8 cellular contexts compared by ENCODE assay signal in genomic region chr1:244970661-244971523, GRCh38.
DNase-seq lines count a peak whose midpoint lies in the region; ATAC-seq, FAIRE-seq and TF ChIP-seq lines count a peak whose summit lies in the region.

No MANE protein-coding gene starts in this region.

- H3K9ac ChIP-seq in ES-I3 (ENCODE audit: low read depth, low read length), result peak overlapping the region; percentile 97

- no peaks in the 10 kb centered on the region for H3K36me3 Mint-ChIP-seq in activated T-helper 2 cell treated with anti-CD3 and anti-CD28 coated beads, Interferon-gamma antibody, Interleukin-2, Interleukin-4, amounts not matched to agents 10 μg/mL and 5 μg/mL and 100 μg/mL, durations not matched to agents 14 hours and 24 hours and 36 hours (ENCODE audit: low read depth)
- H3K36me3 Mint-ChIP-seq in nephron (ENCODE audit: low read depth), result no peaks in the 10 kb centered on the region

- DNase-seq in H54 (ENCODE audit: insufficient read length, low spot score) (peak; percentile 62), LNCaP clone FGC (ENCODE audit: low read depth) (peak; percentile 82), RPMI8226 (peak; percentile 99), fibroblast of pulmonary artery (ENCODE audit: low read depth) (peak; percentile 96)
- peak; percentile 88 for DNase-seq in activated T-helper 2 cell treated with anti-CD3 and anti-CD28 coated beads, Interferon-gamma antibody, Interleukin-2, Interleukin-4, amounts not matched to agents 10 μg/mL and 5 μg/mL and 100 μg/mL, durations not matched to agents 14 hours and 24 hours and 36 hours (ENCODE audit: low spot score)
- peak; percentile 93 for DNase-seq in stimulated activated naive CD8-positive, alpha-beta T cell treated with anti-CD3 and anti-CD28 coated beads, Interleukin-15, Interleukin-2, amounts not matched to agents 100 U/mL and 50 U/mL, for 24 hours

- H3K9me3 Mint-ChIP-seq in activated T-helper 2 cell treated with anti-CD3 and anti-CD28 coated beads, Interferon-gamma antibody, Interleukin-2, Interleukin-4, amounts not matched to agents 10 μg/mL and 5 μg/mL and 100 μg/mL, durations not matched to agents 14 hours and 24 hours and 36 hours, result no peaks in the 10 kb centered on the region
- no peaks in the 10 kb centered on the region for H3K9me3 Mint-ChIP-seq in nephron

- H3K27me3 Mint-ChIP-seq in activated T-helper 2 cell treated with anti-CD3 and anti-CD28 coated beads, Interferon-gamma antibody, Interleukin-2, Interleukin-4, amounts not matched to agents 10 μg/mL and 5 μg/mL and 100 μg/mL, durations not matched to agents 14 hours and 24 hours and 36 hours (ENCODE audit: low read depth), result peaks cover 4% of the 10 kb centered on the region
- no peaks in the 10 kb centered on the region for H3K27me3 Mint-ChIP-seq in nephron (ENCODE audit: low read depth)

- ATAC-seq in stimulated activated naive CD8-positive, alpha-beta T cell treated with anti-CD3 and anti-CD28 coated beads, Interleukin-15, Interleukin-2, amounts not matched to agents 100 U/mL and 50 U/mL, for 24 hours, result peak; percentile 86

- FAIRE-seq in H54 (lab: Jason Lieb, UNC), result no peak

- H3K36me3 ChIP-seq in ES-I3 (ENCODE audit: insufficient read depth, low read length), result no peaks in the 10 kb centered on the region

- H3K4me1 Mint-ChIP-seq in activated T-helper 2 cell treated with anti-CD3 and anti-CD28 coated beads, Interferon-gamma antibody, Interleukin-2, Interleukin-4, amounts not matched to agents 10 μg/mL and 5 μg/mL and 100 μg/mL, durations not matched to agents 14 hours and 24 hours and 36 hours (ENCODE audit: low read depth), result peaks cover 13% of the 10 kb centered on the region
- H3K4me1 Mint-ChIP-seq in nephron, result peaks cover 32% of the 10 kb centered on the region

- H3K4me1 ChIP-seq in ES-I3 (ENCODE audit: insufficient read depth, low read length), result peaks cover 3% of the 10 kb centered on the region; the same call in 1 of the 2 replicates

- H3K4me3 ChIP-seq in LNCaP clone FGC (ENCODE audit: low read depth, low read length), result peak overlapping the region; percentile 61
- peak overlapping the region; percentile 67 for H3K4me3 ChIP-seq in fibroblast of pulmonary artery (replicated peaks; ENCODE audit: low read depth, low read length)

- H3K4me3 Mint-ChIP-seq in activated T-helper 2 cell treated with anti-CD3 and anti-CD28 coated beads, Interferon-gamma antibody, Interleukin-2, Interleukin-4, amounts not matched to agents 10 μg/mL and 5 μg/mL and 100 μg/mL, durations not matched to agents 14 hours and 24 hours and 36 hours (ENCODE audit: low read depth), result peak overlapping the region; percentile 91
- H3K4me3 Mint-ChIP-seq in nephron, result peak overlapping the region; percentile 88 to 95 (median 93)

- TF ChIP-seq CTCF in LNCaP clone FGC (IDR thresholded peaks at IDR 0.05; ENCODE audit: control insufficient read depth, extremely low read depth, insufficient read depth), result peak; percentile 56
- TF ChIP-seq CTCF in fibroblast of pulmonary artery (IDR thresholded peaks at IDR 0.05; ENCODE audit: low read length, missing control alignments), result peak; percentile 38
- TF ChIP-seq CTCF in nephron (IDR thresholded peaks at IDR 0.05; ENCODE audit: unreplicated experiment in 3 of 3), result peak; percentile 39 to 61 (median 47)

- peak overlapping the region; percentile 98 for H3K27ac Mint-ChIP-seq in activated T-helper 2 cell treated with anti-CD3 and anti-CD28 coated beads, Interferon-gamma antibody, Interleukin-2, Interleukin-4, amounts not matched to agents 10 μg/mL and 5 μg/mL and 100 μg/mL, durations not matched to agents 14 hours and 24 hours and 36 hours
- peak overlapping the region; percentile 99 to 100 (median 100) for H3K27ac Mint-ChIP-seq in nephron

- TF ChIP-seq POLR2A in H54 (IDR thresholded peaks at IDR 0.05; ENCODE audit: low read depth, low read length), result peak; percentile 81

- H3K9me3 ChIP-seq in ES-I3 (ENCODE audit: control insufficient read depth, insufficient read depth, low read length), result no peaks in the 10 kb centered on the region

- intact Hi-C loops in activated T-helper 2 cell treated with anti-CD3 and anti-CD28 coated beads, Interferon-gamma antibody, Interleukin-2, Interleukin-4, amounts not matched to agents 10 μg/mL and 5 μg/mL and 100 μg/mL, durations not matched to agents 14 hours and 24 hours and 36 hours (cut with micrococcal nuclease), result loop anchor here (1.0 to 2.0 kb wide), 7 partner anchors 52 to 1596 kb away; partner anchors contain the start of genes CNST, COX20, HNRNPU and TFB2M

Comparison
In these comparisons a context has a peak if more than half of its experiments do, and no peak if none do; other contexts are left out.
1. Peak in every context shown above with its lines: DNase-seq, ATAC-seq and H3K4me3 ChIP-seq.